ENCODE assay signal across 14 cellular contexts in the genomic region with DNA sequence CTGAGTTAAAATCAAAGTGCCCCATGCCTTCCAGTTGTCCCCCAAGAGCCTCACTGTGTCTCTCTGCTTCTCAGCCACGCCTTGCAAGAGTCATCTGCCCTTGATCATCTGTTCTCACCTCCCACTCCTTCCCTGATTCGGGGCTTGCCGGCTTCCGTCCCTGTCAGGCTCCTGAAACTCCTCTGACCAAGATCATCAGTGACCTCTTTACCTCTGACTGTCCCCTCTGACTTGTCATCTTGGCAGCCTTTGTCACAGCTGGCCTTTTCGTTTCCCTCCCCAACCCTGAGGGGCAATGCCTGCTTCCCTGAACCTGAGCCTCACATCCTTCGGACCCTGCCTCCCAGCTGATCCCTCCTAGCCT.
DNase-seq lines count a peak whose midpoint lies in the region; ATAC-seq and TF ChIP-seq lines count a peak whose summit lies in the region.
"Had no signal": no experiment of that assay in that cellular context is flagged by ENCODE, and none has a peak within 500 bp of the region (broad histone marks: within the 10 kb centered on the region; RNA-seq: fewer than 3 reads in every experiment).

No MANE protein-coding gene starts in this region.

- intact Hi-C loops in activated CD8-positive, alpha-beta T cell treated with anti-CD3 and anti-CD28 coated beads for 36 hours (cut with micrococcal nuclease) = no loop called here

- H3K9me3 Mint-ChIP-seq in activated CD8-positive, alpha-beta T cell treated with anti-CD3 and anti-CD28 coated beads for 36 hours = no peaks in the 10 kb centered on the region
- H3K9me3 Mint-ChIP-seq in activated CD8-positive, alpha-beta T cell treated with anti-CD3 and anti-CD28 coated beads, Interleukin-2, amount 10 ng/mL, durations not matched to agents 7 days and 5 days (ENCODE audit: insufficient read depth) = no peaks in the 10 kb centered on the region

- CTCF ChIA-PET in activated CD8-positive, alpha-beta T cell treated with anti-CD3 and anti-CD28 coated beads for 36 hours (lab: Charles Lee) = interaction anchor here (1.1 to 2.0 kb wide), 3 partner anchors 7 to 149 kb away, joined by 3 to 6 read pairs (median 5); a partner anchor contains a TSS
- CTCF ChIA-PET in activated CD8-positive, alpha-beta T cell treated with anti-CD3 and anti-CD28 coated beads, Interleukin-2, amount 10 ng/mL, durations not matched to agents 7 days and 5 days (lab: Charles Lee) = interaction anchor here (0.6 to 1.4 kb wide), 4 partner anchors 66 to 83 kb away, joined by 3 to 6 read pairs (median 4); a partner anchor contains a TSS

- no peaks in the 10 kb centered on the region for H3K36me3 Mint-ChIP-seq in activated CD8-positive, alpha-beta T cell treated with anti-CD3 and anti-CD28 coated beads for 36 hours (ENCODE audit: low read depth)
- H3K36me3 Mint-ChIP-seq in activated CD8-positive, alpha-beta T cell treated with anti-CD3 and anti-CD28 coated beads, Interleukin-2, amount 10 ng/mL, durations not matched to agents 7 days and 5 days (ENCODE audit: low read depth) = no peaks in the 10 kb centered on the region

- peak overlapping the region; percentile 42 for H3K27ac Mint-ChIP-seq in activated CD8-positive, alpha-beta T cell treated with anti-CD3 and anti-CD28 coated beads for 36 hours
- no peak overlapping the region for H3K27ac Mint-ChIP-seq in activated CD8-positive, alpha-beta T cell treated with anti-CD3 and anti-CD28 coated beads, Interleukin-2, amount 10 ng/mL, durations not matched to agents 7 days and 5 days

- H3K27me3 Mint-ChIP-seq in activated CD8-positive, alpha-beta T cell treated with anti-CD3 and anti-CD28 coated beads for 36 hours = peaks cover 9% of the 10 kb centered on the region
- H3K27me3 Mint-ChIP-seq in activated CD8-positive, alpha-beta T cell treated with anti-CD3 and anti-CD28 coated beads, Interleukin-2, amount 10 ng/mL, durations not matched to agents 7 days and 5 days (ENCODE audit: low read depth) = peaks cover 19% of the 10 kb centered on the region

- peaks cover 28% of the 10 kb centered on the region for H3K4me1 Mint-ChIP-seq in activated CD8-positive, alpha-beta T cell treated with anti-CD3 and anti-CD28 coated beads for 36 hours (ENCODE audit: low read depth)
- peaks cover 21% of the 10 kb centered on the region for H3K4me1 Mint-ChIP-seq in activated CD8-positive, alpha-beta T cell treated with anti-CD3 and anti-CD28 coated beads, Interleukin-2, amount 10 ng/mL, durations not matched to agents 7 days and 5 days (ENCODE audit: low read depth)

- H3K4me3 Mint-ChIP-seq in activated CD8-positive, alpha-beta T cell treated with anti-CD3 and anti-CD28 coated beads for 36 hours = no peak overlapping the region
- no peak overlapping the region for H3K4me3 Mint-ChIP-seq in activated CD8-positive, alpha-beta T cell treated with anti-CD3 and anti-CD28 coated beads, Interleukin-2, amount 10 ng/mL, durations not matched to agents 7 days and 5 days

- ATAC-seq in activated CD8-positive, alpha-beta T cell treated with anti-CD3 and anti-CD28 coated beads for 36 hours = peak; percentile 93
- ATAC-seq in activated CD8-positive, alpha-beta T cell treated with anti-CD3 and anti-CD28 coated beads, Interleukin-2, amount 10 ng/mL, durations not matched to agents 7 days and 5 days = no peak
- ATAC-seq in HG02885 (IDR thresholded peaks at IDR 0.05; ENCODE audit: poor library complexity, unreplicated experiment) = peak; percentile 68
- ATAC-seq: SK-N-SH treated with all-trans-retinoic acid at 6 μM for 48 hours had no signal

- DNase-seq in activated CD8-positive, alpha-beta T cell treated with anti-CD3 and anti-CD28 coated beads for 36 hours = peak; percentile 88
- DNase-seq in activated CD8-positive, alpha-beta T cell treated with anti-CD3 and anti-CD28 coated beads, Interleukin-2, amount 10 ng/mL, durations not matched to agents 7 days and 5 days = no peak
- peak; percentile 76 to 80 for DNase-seq in activated T-cell treated with anti-CD3 and anti-CD28 coated beads, Interleukin-2, amount 50 U/mL, for 48 hours
- DNase-seq in stimulated activated CD8-positive, alpha-beta memory T cell treated with anti-CD3 and anti-CD28 coated beads, Interleukin-4, amount 100 ng/mL, for 24 hours (ENCODE audit: low read depth) = peak; percentile 43
- DNase-seq in NCI-H1048 (lab: John Stamatoyannopoulos, UW) (no peak), globus pallidus (ENCODE audit: low spot score) (no peak), cortex of kidney (lab: John Stamatoyannopoulos, UW) (no peak)
- DNase-seq: amniotic stem cell, GF-D8, NCI-H2227 treated with DMSO at 0.1 percent for 48 hours, retina, trophoblast cell had no signal

- POLR2A ChIA-PET in activated CD8-positive, alpha-beta T cell treated with anti-CD3 and anti-CD28 coated beads for 36 hours (lab: Charles Lee) = interaction anchor here (0.8 to 1.5 kb wide), 5 partner anchors 35 to 126 kb away, joined by 3 to 4 read pairs (median 3); no protein-coding TSS in a partner anchor
- POLR2A ChIA-PET in activated CD8-positive, alpha-beta T cell treated with anti-CD3 and anti-CD28 coated beads, Interleukin-2, amount 10 ng/mL, durations not matched to agents 7 days and 5 days (lab: Charles Lee) = interaction anchor here (0.6 to 1.3 kb wide), 2 partner anchors 11 to 102 kb away, joined by 3 read pairs; no protein-coding TSS in a partner anchor

- TF ChIP-seq CTCF in activated CD8-positive, alpha-beta T cell treated with anti-CD3 and anti-CD28 coated beads for 36 hours (IDR thresholded peaks at IDR 0.05) = no peak

Comparison
In these comparisons a context has a peak if more than half of its experiments do, and no peak if none do; other contexts are left out.
1. DNase-seq: peak in activated CD8-positive, alpha-beta T cell treated with anti-CD3 and anti-CD28 coated beads for 36 hours (single experiment), activated T-cell treated with anti-CD3 and anti-CD28 coated beads, Interleukin-2, amount 50 U/mL, for 48 hours (2 of 2) and stimulated activated CD8-positive, alpha-beta memory T cell treated with anti-CD3 and anti-CD28 coated beads, Interleukin-4, amount 100 ng/mL, for 24 hours (single experiment); none in activated CD8-positive, alpha-beta T cell treated with anti-CD3 and anti-CD28 coated beads, Interleukin-2, amount 10 ng/mL, durations not matched to agents 7 days and 5 days (single experiment), NCI-H1048 (single experiment), globus pallidus (single experiment) and cortex of kidney (single experiment).